In genomic region chr16:69048328-69049120, GRCh38 we compare ENCODE assay signal across 19 cellular contexts. TPM values are rescaled to one million over a fixed set of nuclear protein-coding genes. Genes with fewer than 3 reads are reported as not detected.
DNase-seq lines count a peak whose midpoint lies in the region; ATAC-seq, FAIRE-seq and TF ChIP-seq lines count a peak whose summit lies in the region.
"Had no signal": no experiment of that assay in that cellular context is flagged by ENCODE, and none has a peak within 500 bp of the region (broad histone marks: within the 10 kb centered on the region; RNA-seq: fewer than 3 reads in every experiment).

No MANE protein-coding gene starts in this region.

- TF ChIP-seq CTCF in A549 (IDR thresholded peaks at IDR 0.05) (no peak), GM23338 (conservative IDR thresholded peaks at IDR 0.05; ENCODE audit: low read depth in 2 of 2) (no peak), RWPE2 (IDR thresholded peaks at IDR 0.05; ENCODE audit: poor library complexity, severe bottlenecking) (no peak), psoas muscle (IDR thresholded peaks at IDR 0.05) (no peak)

- peaks cover 2% of the 10 kb centered on the region for H3K27me3 Mint-ChIP-seq in GM23338 (ENCODE audit: insufficient read depth, low read depth, poor library complexity)

- H3K27ac Mint-ChIP-seq in GM23338, result no peak overlapping the region
- H3K27ac Mint-ChIP-seq: CD8-positive, alpha-beta T cell had no signal

- TF ChIP-seq POLR2A in A549 (IDR thresholded peaks at IDR 0.05; ENCODE audit: low read length), result no peak

- H2AFZ ChIP-seq in GM23338, result no peak overlapping the region

- H3F3A ChIP-seq in GM23338 (replicated peaks; ENCODE audit: low read depth), result peaks cover 6% of the 10 kb centered on the region; the same call in 1 of the 2 replicates

- TF ChIP-seq EP300 in A549 (IDR thresholded peaks at IDR 0.05), result no peak

- no peaks in the 10 kb centered on the region for H4K20me1 ChIP-seq in GM23338 (replicated peaks; ENCODE audit: insufficient read depth)
- H4K20me1 ChIP-seq: BLaER1 treated with 17β-estradiol and CSF1 and Interleukin-3, amounts not matched to agents 10 nM and 100 nM had no signal

- H3K27me3 ChIP-seq in GM23338 (ENCODE audit: insufficient read depth) (no peaks in the 10 kb centered on the region), RWPE2 (ENCODE audit: insufficient read depth, poor library complexity, severe bottlenecking) (no peaks in the 10 kb centered on the region), psoas muscle (ENCODE audit: insufficient read depth in 3 of 3, low read length in 2 of 3) (no peaks in the 10 kb centered on the region)
- H3K27me3 ChIP-seq: BLaER1 treated with 17β-estradiol and CSF1 and Interleukin-3, amounts not matched to agents 10 nM and 100 nM had no signal

- H3K9me2 ChIP-seq in GM23338 (ENCODE audit: insufficient read depth), result no peaks in the 10 kb centered on the region

- FAIRE-seq in A549 (lab: Jason Lieb, UNC), result no peak
- FAIRE-seq: K562 had no signal

- ATAC-seq in A549 (peak; percentile 34 to 63; a peak in 3 of 6 replicates), GM23338 (no peak), RWPE2 (ENCODE audit: low read depth) (no peak), psoas muscle (no peak)
- ATAC-seq: CD8-positive, alpha-beta T cell; K562 had no signal

- POLR2A ChIA-PET in A549 (lab: Yijun Ruan, JAX), result interaction anchor here (1.1 kb wide), 1 partner anchor 8 kb away, joined by 3 read pairs; no protein-coding TSS in a partner anchor

- H3K79me2 ChIP-seq in GM23338 (replicated peaks; ENCODE audit: insufficient read depth), result no peaks in the 10 kb centered on the region

- H3K36me3 Mint-ChIP-seq in GM23338 (ENCODE audit: low read depth), result no peaks in the 10 kb centered on the region

- no peaks in the 10 kb centered on the region; the same call in 2 of the 3 replicates for H3K9me3 Mint-ChIP-seq in GM23338
- H3K9me3 Mint-ChIP-seq: CD8-positive, alpha-beta T cell had no signal

- TF ChIP-seq RAD21 in A549 (conservative IDR thresholded peaks at IDR 0.05 in 1 of 2, IDR thresholded peaks at IDR 0.05 in 1 of 2), result no peak

- H3K4me2 ChIP-seq in A549 (peak overlapping the region; percentile 61), GM23338 (no peak overlapping the region)
- H3K4me2 ChIP-seq: BLaER1 treated with 17β-estradiol and CSF1 and Interleukin-3, amounts not matched to agents 10 nM and 100 nM had no signal

- H3K4me3 Mint-ChIP-seq in GM23338, result no peak overlapping the region
- H3K4me3 Mint-ChIP-seq: CD8-positive, alpha-beta T cell had no signal

- WGBS in A549 (ENCODE audit: missing lambda C conversion rate), result 83% methylated on average over 4 of the region's 4 CpGs
- 84 to 90% (median 90%) methylated on average over 4 of the region's 4 CpGs for WGBS in psoas muscle, 3 donors

- H3K27ac ChIP-seq in A549, result peak overlapping the region; percentile 75 to 85
- peak overlapping the region; percentile 53; the same call in 1 of the 2 replicates for H3K27ac ChIP-seq in GM23338 (ENCODE audit: low read depth)
- H3K27ac ChIP-seq in RWPE2 (ENCODE audit: poor library complexity, severe bottlenecking), result peak overlapping the region; percentile 32
- no peak overlapping the region for H3K27ac ChIP-seq in psoas muscle
- H3K27ac ChIP-seq: BLaER1 treated with 17β-estradiol and CSF1 and Interleukin-3, amounts not matched to agents 10 nM and 100 nM had no signal

- H3K9me3 ChIP-seq in A549 (no peaks in the 10 kb centered on the region), RWPE2 (ENCODE audit: severe bottlenecking) (no peaks in the 10 kb centered on the region), psoas muscle (no peaks in the 10 kb centered on the region)
- H3K9me3 ChIP-seq: BLaER1 treated with 17β-estradiol and CSF1 and Interleukin-3, amounts not matched to agents 10 nM and 100 nM; HAP-1 had no signal

- H3K4me3 ChIP-seq in A549 (no peak overlapping the region), GM23338 (no peak overlapping the region), RWPE2 (ENCODE audit: severe bottlenecking) (no peak overlapping the region), psoas muscle (no peak overlapping the region)
- H3K4me3 ChIP-seq: BLaER1 treated with 17β-estradiol and CSF1 and Interleukin-3, amounts not matched to agents 10 nM and 100 nM; HAP-1; K562 had no signal

- no peaks in the 10 kb centered on the region for H3K36me3 ChIP-seq in GM23338 (ENCODE audit: insufficient read depth)
- no peaks in the 10 kb centered on the region for H3K36me3 ChIP-seq in RWPE2 (ENCODE audit: low read depth)
- no peaks in the 10 kb centered on the region for H3K36me3 ChIP-seq in psoas muscle (ENCODE audit: insufficient read depth in 1 of 2, low read depth in 1 of 2)
- H3K36me3 ChIP-seq: HAP-1 had no signal

- H3K4me1 ChIP-seq in A549, result peaks cover 33% of the 10 kb centered on the region
- H3K4me1 ChIP-seq in GM23338 (ENCODE audit: insufficient read depth), result no peaks in the 10 kb centered on the region
- peaks cover 21% of the 10 kb centered on the region for H3K4me1 ChIP-seq in RWPE2 (ENCODE audit: insufficient read depth, poor library complexity, severe bottlenecking)
- no peaks in the 10 kb centered on the region for H3K4me1 ChIP-seq in psoas muscle
- H3K4me1 ChIP-seq: BLaER1 treated with 17β-estradiol and CSF1 and Interleukin-3, amounts not matched to agents 10 nM and 100 nM; HAP-1 had no signal

- DNase-seq in A549 (ENCODE audit: low read depth in 1 of 2, low spot score in 1 of 2) (no peak), GM23338 (ENCODE audit: low spot score) (no peak), RWPE2 (ENCODE audit: low spot score) (no peak), kidney tubule cell (ENCODE audit: low spot score) (peak; percentile 72), NCI-H446 treated with DMSO at 0.1 percent for 48 hours (lab: John Stamatoyannopoulos, UW) (no peak), AML-193 (lab: John Stamatoyannopoulos, UW) (no peak), psoas muscle (no peak)
- no peak for DNase-seq in stimulated activated naive CD4-positive, alpha-beta T cell treated with Interleukin-2 at 50 U/mL for 16 hours (lab: John Stamatoyannopoulos, UW)
- DNase-seq: CD8-positive, alpha-beta T cell; DMS79; NCI-H1092 treated with DMSO at 0.1 percent for 48 hours; NCI-H146; NCI-H2081; OCI-M1; SHP77 treated with DMSO at 0.1 percent for 48 hours had no signal

- no peaks in the 10 kb centered on the region for H3K4me1 Mint-ChIP-seq in GM23338

- intact Hi-C loops in psoas muscle (cut with DNase I), result no loop called here

- CTCF ChIA-PET in A549 (lab: Yijun Ruan, JAX), result interaction anchor here (0.6 to 2.6 kb wide), 3 partner anchors 14 to 76 kb away, joined by 3 to 13 read pairs (median 4); no protein-coding TSS in a partner anchor

TF ChIP-seq in A549, 52 proteins besides CTCF, POLR2A, EP300 and RAD21:
- TF ChIP-seq KDM1A (IDR thresholded peaks at IDR 0.05; ENCODE audit: low read depth) (no peak), BCL3 (IDR thresholded peaks at IDR 0.05) (no peak), HOXB13 (CRISPR knock-in tag; IDR thresholded peaks at IDR 0.05; ENCODE audit: low read depth) (no peak)

TF ChIP-seq in GM23338, 12 proteins besides CTCF, POLR2A, EP300 and RAD21 (continues in another document):
- TF ChIP-seq REST (IDR thresholded peaks at IDR 0.05; ENCODE audit: unreplicated experiment) (no peak), ETS1 (IDR thresholded peaks at IDR 0.05) (no peak), STAT1 (IDR thresholded peaks at IDR 0.05; ENCODE audit: unreplicated experiment) (no peak), POLR2AphosphoS5 (IDR thresholded peaks at IDR 0.05; ENCODE audit: low read depth) (no peak), ZNF331 (CRISPR knock-in tag; IDR thresholded peaks at IDR 0.05; ENCODE audit: low read depth) (no peak)

RNA-seq across cellular contexts. Expression of gene HAS3, which starts 56.9 kb away (rescaled TPM):
- polyA plus RNA-seq in A549 (2011; rRNA removed) (9.1 and 11.1 TPM in 2 replicates), A549 (2017; fragmentation: RNase III; extraction: RNeasy Plus Mini Kit Qiagen cat#74134 plus additional on column Dnase treatment) (12.4 to 18.6 TPM (median 14.1 TPM) in 3 replicates), GM23338 (2016; fragmentation: Nextera tagmentation; extraction: Ambion mirVana) (7.3 TPM in 2 replicates), psoas muscle (under 1 TPM; 0.51 to 0.86 (median 0.76) TPM)
- 23.0 and 37.0 TPM in 2 replicates for polyA plus RNA-seq in A549 (2012; cell fraction: cytosol; rRNA removed)
- 51.5 and 90.9 TPM in 2 replicates for polyA plus RNA-seq in A549 (2012; cell fraction: nucleus; rRNA removed)
- polyA minus RNA-seq in A549 (2011; rRNA and poly(A)+ RNA removed), result 16.0 and 17.6 TPM in 2 replicates
- total RNA-seq in GM23338 (2014; rRNA removed; shearing (Covaris generic)), result 54.9 and 56.7 TPM in 2 replicates
- 1 to 10 TPM in 2 of 4 donors, under 1 TPM in 2; 0.40 to 1.8 (median 1.00) TPM for total RNA-seq in psoas muscle
- total RNA-seq: NCI-H460 had no signal

Comparison
In these comparisons a context has a peak if more than half of its experiments do, and no peak if none do; other contexts are left out.
1. ATAC-seq: peak in A549 (2 of 2); none in GM23338 (single experiment), RWPE2 (single experiment) and psoas muscle (0 of 4).